Comparison of ENCODE assay signal across 12 cellular contexts in genomic region chr3:57952651-57953050, GRCh38. TPM values are rescaled to one million over a fixed set of nuclear protein-coding genes. Genes with fewer than 3 reads are reported as not detected.
DNase-seq lines count a peak whose midpoint lies in the region; ATAC-seq, FAIRE-seq and TF ChIP-seq lines count a peak whose summit lies in the region.
"Had no signal": no experiment of that assay in that cellular context is flagged by ENCODE, and none has a peak within 500 bp of the region (broad histone marks: within the 10 kb centered on the region; RNA-seq: fewer than 3 reads in every experiment).

No MANE protein-coding gene starts in this region.

- peak overlapping the region; percentile 99 for H3K27ac Mint-ChIP-seq in nephron progenitor cell

- no peaks in the 10 kb centered on the region for H3K27me3 Mint-ChIP-seq in nephron progenitor cell (ENCODE audit: low read depth, poor library complexity)

- H2AFZ ChIP-seq in PC-9 (no peak overlapping the region), endothelial cell of umbilical vein (ENCODE audit: low read depth, low read length) (no peak overlapping the region)

- H3K9me3 ChIP-seq in PC-9 (ENCODE audit: insufficient read depth, low read depth): no peaks in the 10 kb centered on the region
- H3K9me3 ChIP-seq in endothelial cell of umbilical vein (replicated peaks; ENCODE audit: control insufficient read depth, insufficient read depth, low read length): no peaks in the 10 kb centered on the region
- no peaks in the 10 kb centered on the region for H3K9me3 ChIP-seq in tibial nerve
- H3K9me3 ChIP-seq: lower lobe of right lung had no signal

- CTCF ChIA-PET in PC-9 (lab: Charles Lee) (interaction anchor here (0.7 kb wide), 1 partner anchor 407 kb away, joined by 3 read pairs; no protein-coding TSS in a partner anchor), endothelial cell of umbilical vein (lab: Charles Lee) (interaction anchor here (0.5 to 1.4 kb wide), 4 partner anchors 8 to 164 kb away, joined by 4 to 7 read pairs (median 5); no protein-coding TSS in a partner anchor)

- H3K4me1 Mint-ChIP-seq in nephron progenitor cell: peaks cover 65% of the 10 kb centered on the region

- no peaks in the 10 kb centered on the region for H3K9me2 ChIP-seq in PC-9 (ENCODE audit: insufficient read depth)

- WGBS in tibial nerve, 2 donors: 85 to 91% methylated on average over 5 of the region's 5 CpGs

- intact Hi-C loops in PC-9 (cut with micrococcal nuclease; ENCODE audit: unreplicated experiment): loop anchor here (10.0 kb wide), 1 partner anchor 52 kb away; the partner anchor contains the start of gene FLNB
- intact Hi-C loops in endothelial cell of umbilical vein (cut with micrococcal nuclease): loop anchor here (5.0 kb wide), 1 partner anchor 225 kb away; no protein-coding TSS in a partner anchor

- no peaks in the 10 kb centered on the region for H3K9me1 ChIP-seq in endothelial cell of umbilical vein (replicated peaks; ENCODE audit: control insufficient read depth, extremely low read depth, insufficient read depth, low read length)

- H3K4me3 ChIP-seq in PC-9: no peak overlapping the region
- H3K4me3 ChIP-seq in endothelial cell of umbilical vein (replicated peaks in 1 of 3; ENCODE audit: insufficient read depth in 1 of 3, low read depth in 1 of 3, low read length in 3 of 3): no peak overlapping the region
- H3K4me3 ChIP-seq in tibial nerve: no peak overlapping the region
- H3K4me3 ChIP-seq: lower lobe of right lung had no signal

- TSS peak; percentile 50 for BruUV-seq in PC-9 (replicated peaks; lab: Mats Ljungman, UMichigan)
- BruUV-seq in endothelial cell of umbilical vein (replicated peaks; lab: Mats Ljungman, UMichigan): TSS peak; percentile 62

- H3K36me3 ChIP-seq in PC-9 (ENCODE audit: low read depth) (no peaks in the 10 kb centered on the region), endothelial cell of umbilical vein (ENCODE audit: control insufficient read depth in 2 of 2, extremely low read depth in 1 of 2, insufficient read depth in 2 of 2, low read length in 2 of 2) (no peaks in the 10 kb centered on the region), tibial nerve (no peaks in the 10 kb centered on the region)
- H3K36me3 ChIP-seq: lower lobe of right lung had no signal

- dilution Hi-C loops in endothelial cell of umbilical vein (cut with MboI; ENCODE audit: extremely low pct_ligation_motif_present, low sequenced_read_pairs): no loop called here

- H3K4me3 Mint-ChIP-seq in nephron progenitor cell: peak overlapping the region; percentile 40

- H3K9me3 Mint-ChIP-seq in nephron progenitor cell: no peaks in the 10 kb centered on the region

- peak overlapping the region; percentile 40 for H3K9ac ChIP-seq in endothelial cell of umbilical vein (replicated peaks; ENCODE audit: extremely low read depth, insufficient read depth, low read length)

- H3K36me3 Mint-ChIP-seq in nephron progenitor cell (ENCODE audit: low read depth): no peaks in the 10 kb centered on the region

- TF ChIP-seq CTCF in PC-9 (conservative IDR thresholded peaks at IDR 0.05) (no peak), endothelial cell of umbilical vein (IDR thresholded peaks at IDR 0.05; ENCODE audit: extremely low read depth in 1 of 2, insufficient read depth in 1 of 2, low read depth in 1 of 2, low read length in 2 of 2) (no peak), nephron progenitor cell (IDR thresholded peaks at IDR 0.05) (no peak), tibial nerve (IDR thresholded peaks at IDR 0.05) (no peak)

- no peak for ATAC-seq in HG03442 (IDR thresholded peaks at IDR 0.05; ENCODE audit: unreplicated experiment)
- no peak for ATAC-seq in GM18511 (IDR thresholded peaks at IDR 0.05; ENCODE audit: unreplicated experiment)

- no peak for TF ChIP-seq POLR2A in endothelial cell of umbilical vein (IDR thresholded peaks at IDR 0.05; ENCODE audit: low read depth, low read length)
- TF ChIP-seq POLR2A in tibial nerve (IDR thresholded peaks at IDR 0.05): no peak

- POLR2A ChIA-PET in PC-9 (lab: Charles Lee; ENCODE audit: unreplicated experiment) (interaction anchor here (0.7 to 0.8 kb wide), 2 partner anchors 17 to 97 kb away, joined by 5 read pairs; no protein-coding TSS in a partner anchor), endothelial cell of umbilical vein (lab: Charles Lee) (interaction anchor here (1.7 kb wide), 1 partner anchor 17 kb away, joined by 8 read pairs; no protein-coding TSS in a partner anchor)

- H3K4me2 ChIP-seq in PC-9: no peak overlapping the region
- H3K4me2 ChIP-seq in endothelial cell of umbilical vein (ENCODE audit: insufficient read depth, low read length): no peak overlapping the region

- no peak for FAIRE-seq in endothelial cell of umbilical vein (lab: Jason Lieb, UNC)

- peaks cover 34% of the 10 kb centered on the region for H3F3A ChIP-seq in PC-9 (ENCODE audit: insufficient read depth, low read depth)

- H3K79me2 ChIP-seq in PC-9 (ENCODE audit: low read depth): no peaks in the 10 kb centered on the region
- H3K79me2 ChIP-seq in endothelial cell of umbilical vein (ENCODE audit: control insufficient read depth, insufficient read depth, low read length): no peaks in the 10 kb centered on the region

- H4K20me1 ChIP-seq in PC-9 (ENCODE audit: insufficient read depth) (no peaks in the 10 kb centered on the region), endothelial cell of umbilical vein (replicated peaks; ENCODE audit: control insufficient read depth, extremely low read depth, insufficient read depth, low read length) (no peaks in the 10 kb centered on the region)

- H3K27me3 ChIP-seq in PC-9 (ENCODE audit: insufficient read depth, low read depth) (no peaks in the 10 kb centered on the region), endothelial cell of umbilical vein (ENCODE audit: control insufficient read depth in 2 of 2, insufficient read depth in 2 of 2, low read length in 2 of 2) (no peaks in the 10 kb centered on the region), tibial nerve (no peaks in the 10 kb centered on the region)

- DNase-seq in PC-9 (no peak), endothelial cell of umbilical vein (ENCODE audit: low read depth, low spot score) (no peak), nephron progenitor cell (no peak), tibial nerve (ENCODE audit: low spot score in 2 of 2) (no peak), substantia nigra (lab: John Stamatoyannopoulos, UW) (no peak), T-helper 9 cell (no peak)
- DNase-seq: activated T-cell treated with anti-CD3 and anti-CD28 coated beads, Interleukin-2, amount 50 U/mL, for 1 hour; lower lobe of right lung; stimulated activated CD4-positive, alpha-beta T cell treated with anti-CD3 and anti-CD28 coated beads, Interleukin-4, amount 100 ng/mL, for 4 hours; stimulated activated naive CD4-positive, alpha-beta T cell treated with Interleukin-2 at 50 U/mL for 16 hours had no signal

- peaks cover 58% of the 10 kb centered on the region for H3K4me1 ChIP-seq in PC-9 (replicated peaks; ENCODE audit: insufficient read depth)
- H3K4me1 ChIP-seq in endothelial cell of umbilical vein (ENCODE audit: control insufficient read depth, extremely low read depth, insufficient read depth, low read length): peaks cover 52% of the 10 kb centered on the region
- H3K4me1 ChIP-seq in tibial nerve: peaks cover 0 to 62% (median 30%) of the 10 kb centered on the region in 4 donors

- H3K27ac ChIP-seq in PC-9: no peak overlapping the region
- peak overlapping the region; percentile 98 for H3K27ac ChIP-seq in endothelial cell of umbilical vein (ENCODE audit: insufficient read depth, low read depth, low read length)
- H3K27ac ChIP-seq in tibial nerve: peak overlapping the region in 3 of 4 donors; percentile 38 to 91 (median 87)
- no peak overlapping the region for H3K27ac ChIP-seq in substantia nigra (ENCODE audit: low read depth, low read length, poor library complexity, severe bottlenecking)

- no peak for TF ChIP-seq EP300 in tibial nerve (IDR thresholded peaks at IDR 0.05)

TF ChIP-seq in endothelial cell of umbilical vein, 7 proteins besides CTCF, POLR2A, EP300 and RAD21:
- TF ChIP-seq EZH2 (IDR thresholded peaks at IDR 0.05; ENCODE audit: borderline replicate concordance, low read depth, low read length, severe bottlenecking) (no peak), MAX (IDR thresholded peaks at IDR 0.05; ENCODE audit: insufficient read depth, insufficient read length) (no peak), FOS (IDR thresholded peaks at IDR 0.05; ENCODE audit: borderline replicate concordance, insufficient read depth, low read length) (no peak), MYC (IDR thresholded peaks at IDR 0.05; ENCODE audit: low read depth, low read length) (no peak), POLR2AphosphoS5 (IDR thresholded peaks at IDR 0.05; ENCODE audit: insufficient read depth, low read depth, low read length) (no peak), JUN (IDR thresholded peaks at IDR 0.05; ENCODE audit: borderline replicate concordance, insufficient read depth, insufficient read length, low read depth) (no peak), GATA2 (IDR thresholded peaks at IDR 0.05; ENCODE audit: insufficient read depth, insufficient read length, low read depth, low read length) (no peak)
TF ChIP-seq in endothelial cell of umbilical vein: peak in this region for 0.

RNA-seq across cellular contexts. Expression of gene FLNB, which starts 55.6 kb away (rescaled TPM):
- total RNA-seq in PC-9 (2021) (349 and 361 TPM in 2 replicates), endothelial cell of umbilical vein (595 and 670 TPM in 2 replicates), tibial nerve (100 to 1,000 TPM; 265 to 345 (median 277) TPM)
- 479 and 516 TPM in 2 replicates for polyA plus RNA-seq in endothelial cell of umbilical vein
- 267 and 270 TPM in 2 replicates for polyA plus RNA-seq in endothelial cell of umbilical vein (2011; cell fraction: cytosol; rRNA removed)
- 3,546 and 4,297 TPM in 2 replicates for polyA plus RNA-seq in endothelial cell of umbilical vein (2011; cell fraction: nucleus; rRNA removed)
- polyA plus RNA-seq in endothelial cell of umbilical vein (2012): 427 and 466 TPM in 2 replicates
- 1,506 and 1,741 TPM in 2 replicates for polyA minus RNA-seq in endothelial cell of umbilical vein
- polyA minus RNA-seq in endothelial cell of umbilical vein (2011; cell fraction: cytosol; rRNA and poly(A)+ RNA removed): 139 TPM
- polyA minus RNA-seq in endothelial cell of umbilical vein (2011; cell fraction: nucleus; rRNA and poly(A)+ RNA removed): 3,042 and 3,714 TPM in 2 replicates

Comparison
In these comparisons a context has a peak if more than half of its experiments do, and no peak if none do; other contexts are left out.
1. H3K27ac ChIP-seq: peak in endothelial cell of umbilical vein (single experiment) and tibial nerve (3 of 4); none in PC-9 (single experiment) and substantia nigra (single experiment).